In genomic region chr15:57306944-57307411, GRCh38 we compare ENCODE assay signal across 8 cellular contexts.
A peak's percentile ranks its signal among the peaks of the same experiment; 100 is the strongest.
DNase-seq lines count a peak whose midpoint lies in the region; ATAC-seq, FAIRE-seq and TF ChIP-seq lines count a peak whose summit lies in the region.

No MANE protein-coding gene starts in this region.

- H3K79me2 ChIP-seq in keratinocyte (ENCODE audit: control insufficient read depth, insufficient read depth, low read length), result no peaks in the 10 kb centered on the region

- no peak overlapping the region for H3K27ac Mint-ChIP-seq in activated CD4-positive, alpha-beta T cell treated with anti-CD3 and anti-CD28 coated beads, Interleukin-2, amount 10 ng/mL, durations not matched to agents 24 days and 14 days

- H3K9me3 ChIP-seq in adipocyte (ENCODE audit: control insufficient read depth, low read length), result no peaks in the 10 kb centered on the region
- no peaks in the 10 kb centered on the region for H3K9me3 ChIP-seq in keratinocyte (ENCODE audit: control insufficient read depth, low read depth, low read length)
- H3K9me3 ChIP-seq in thoracic aorta, result no peaks in the 10 kb centered on the region

- TF ChIP-seq CTCF in keratinocyte (optimal IDR thresholded peaks at IDR 0.05 in 1 of 3, IDR thresholded peaks at IDR 0.05 in 1 of 3, conservative IDR thresholded peaks at IDR 0.05 in 1 of 3; ENCODE audit: extremely low read depth in 1 of 3, insufficient read depth in 2 of 3, low read length in 3 of 3) (peak in 1 of 3 experiments; percentile 9), thoracic aorta (IDR thresholded peaks at IDR 0.05) (no peak)

- H2AFZ ChIP-seq in keratinocyte (ENCODE audit: control insufficient read depth, low read length), result peak overlapping the region; percentile 66

- no peaks in the 10 kb centered on the region for H4K20me1 ChIP-seq in keratinocyte (ENCODE audit: control insufficient read depth, extremely low read depth, insufficient read depth, low read length)

- H3K4me1 Mint-ChIP-seq in activated CD4-positive, alpha-beta T cell treated with anti-CD3 and anti-CD28 coated beads, Interleukin-2, amount 10 ng/mL, durations not matched to agents 24 days and 14 days, result peaks cover 5% of the 10 kb centered on the region

- peak overlapping the region; percentile 71 for H3K4me3 Mint-ChIP-seq in activated CD4-positive, alpha-beta T cell treated with anti-CD3 and anti-CD28 coated beads, Interleukin-2, amount 10 ng/mL, durations not matched to agents 24 days and 14 days

- dilution Hi-C loops in keratinocyte (cut with MboI; ENCODE audit: extremely low pct_ligation_motif_present, low sequenced_read_pairs), result no loop called here

- intact Hi-C loops in activated CD4-positive, alpha-beta T cell treated with anti-CD3 and anti-CD28 coated beads, Interleukin-2, amount 10 ng/mL, durations not matched to agents 24 days and 14 days (cut with micrococcal nuclease), result loop anchor here (1.0 to 5.0 kb wide), 4 partner anchors 161 to 815 kb away; partner anchors contain the start of gene TCF12

- H3K9ac ChIP-seq in adipocyte (ENCODE audit: low read length), result peak overlapping the region; percentile 86
- peak overlapping the region; percentile 65 for H3K9ac ChIP-seq in keratinocyte (ENCODE audit: control insufficient read depth, extremely low read depth, insufficient read depth, low read length)

- FAIRE-seq in keratinocyte (lab: Jason Lieb, UNC), result no peak

- peaks cover 9% of the 10 kb centered on the region for H3K27me3 Mint-ChIP-seq in activated CD4-positive, alpha-beta T cell treated with anti-CD3 and anti-CD28 coated beads, Interleukin-2, amount 10 ng/mL, durations not matched to agents 24 days and 14 days

- no peak for DNase-seq in activated CD4-positive, alpha-beta T cell treated with anti-CD3 and anti-CD28 coated beads, Interleukin-2, amount 10 ng/mL, durations not matched to agents 24 days and 14 days
- no peak for DNase-seq in activated CD4-positive, alpha-beta T cell treated with anti-CD3 and anti-CD28 coated beads, Interleukin-2, amount 50 U/mL, for 48 hours
- DNase-seq in adipocyte (ENCODE audit: low read depth), result no peak
- DNase-seq in keratinocyte (ENCODE audit: low read depth, low spot score), result no peak
- DNase-seq in thoracic aorta (ENCODE audit: low spot score), result no peak
- no peak for DNase-seq in DMS114 treated with DMSO at 0.1 percent for 48 hours (lab: John Stamatoyannopoulos, UW; ENCODE audit: unreplicated experiment)
- DNase-seq in ecto neural progenitor cell (ENCODE audit: low spot score), result no peak

- H3K36me3 ChIP-seq in adipocyte (ENCODE audit: control insufficient read depth, insufficient read depth, low read length, severe bottlenecking), result no peaks in the 10 kb centered on the region
- no peaks in the 10 kb centered on the region for H3K36me3 ChIP-seq in keratinocyte (ENCODE audit: control insufficient read depth in 2 of 2, extremely low read depth in 1 of 2, insufficient read depth in 2 of 2, low read length in 2 of 2)
- no peaks in the 10 kb centered on the region for H3K36me3 ChIP-seq in thoracic aorta

- ATAC-seq in thoracic aorta (ENCODE audit: insufficient number of reproducible peaks, low FRiP score, low read depth) (no peak), HG02938 (IDR thresholded peaks at IDR 0.05; ENCODE audit: unreplicated experiment) (no peak)

- H3K4me3 ChIP-seq in adipocyte (ENCODE audit: low read length) (peak overlapping the region; percentile 82), keratinocyte (ENCODE audit: control insufficient read depth in 2 of 3, extremely low read depth in 1 of 3, insufficient read depth in 2 of 3, low read depth in 1 of 3, low read length in 3 of 3) (peak overlapping the region; percentile 20 to 65 (median 61)), thoracic aorta (peak overlapping the region; percentile 88)

- H3K36me3 Mint-ChIP-seq in activated CD4-positive, alpha-beta T cell treated with anti-CD3 and anti-CD28 coated beads, Interleukin-2, amount 10 ng/mL, durations not matched to agents 24 days and 14 days (ENCODE audit: low read depth), result no peaks in the 10 kb centered on the region

- no peaks in the 10 kb centered on the region for H3K9me1 ChIP-seq in keratinocyte (ENCODE audit: control insufficient read depth, extremely low read depth, insufficient read depth, low read length)

- no peaks in the 10 kb centered on the region for H3K27me3 ChIP-seq in adipocyte (replicated peaks; ENCODE audit: control insufficient read depth, insufficient read depth, low read length)
- no peaks in the 10 kb centered on the region for H3K27me3 ChIP-seq in keratinocyte (ENCODE audit: control insufficient read depth, extremely low read depth, insufficient read depth, low read length)
- H3K27me3 ChIP-seq in thoracic aorta (replicated peaks; ENCODE audit: insufficient read depth), result no peaks in the 10 kb centered on the region

- peak overlapping the region; percentile 92 for H3K4me2 ChIP-seq in keratinocyte (ENCODE audit: control insufficient read depth, extremely low read depth, insufficient read depth, low read depth, low read length)

- H3K27ac ChIP-seq in keratinocyte (ENCODE audit: control insufficient read depth, insufficient read depth, low read length), result no peak overlapping the region
- H3K27ac ChIP-seq in thoracic aorta, result no peak overlapping the region

- H3K4me1 ChIP-seq in adipocyte (ENCODE audit: control insufficient read depth, insufficient read depth, low read length), result peaks cover 9% of the 10 kb centered on the region
- peaks cover 6% of the 10 kb centered on the region for H3K4me1 ChIP-seq in keratinocyte (ENCODE audit: control insufficient read depth, extremely low read depth, insufficient read depth, low read length)
- peaks cover 0 to 14% of the 10 kb centered on the region in 2 donors for H3K4me1 ChIP-seq in thoracic aorta (ENCODE audit: control insufficient read depth in 1 of 2, low read depth in 2 of 2)

- H3K9me3 Mint-ChIP-seq in activated CD4-positive, alpha-beta T cell treated with anti-CD3 and anti-CD28 coated beads, Interleukin-2, amount 10 ng/mL, durations not matched to agents 24 days and 14 days, result no peaks in the 10 kb centered on the region
